9 cellular contexts compared by ENCODE assay signal in the genomic region with DNA sequence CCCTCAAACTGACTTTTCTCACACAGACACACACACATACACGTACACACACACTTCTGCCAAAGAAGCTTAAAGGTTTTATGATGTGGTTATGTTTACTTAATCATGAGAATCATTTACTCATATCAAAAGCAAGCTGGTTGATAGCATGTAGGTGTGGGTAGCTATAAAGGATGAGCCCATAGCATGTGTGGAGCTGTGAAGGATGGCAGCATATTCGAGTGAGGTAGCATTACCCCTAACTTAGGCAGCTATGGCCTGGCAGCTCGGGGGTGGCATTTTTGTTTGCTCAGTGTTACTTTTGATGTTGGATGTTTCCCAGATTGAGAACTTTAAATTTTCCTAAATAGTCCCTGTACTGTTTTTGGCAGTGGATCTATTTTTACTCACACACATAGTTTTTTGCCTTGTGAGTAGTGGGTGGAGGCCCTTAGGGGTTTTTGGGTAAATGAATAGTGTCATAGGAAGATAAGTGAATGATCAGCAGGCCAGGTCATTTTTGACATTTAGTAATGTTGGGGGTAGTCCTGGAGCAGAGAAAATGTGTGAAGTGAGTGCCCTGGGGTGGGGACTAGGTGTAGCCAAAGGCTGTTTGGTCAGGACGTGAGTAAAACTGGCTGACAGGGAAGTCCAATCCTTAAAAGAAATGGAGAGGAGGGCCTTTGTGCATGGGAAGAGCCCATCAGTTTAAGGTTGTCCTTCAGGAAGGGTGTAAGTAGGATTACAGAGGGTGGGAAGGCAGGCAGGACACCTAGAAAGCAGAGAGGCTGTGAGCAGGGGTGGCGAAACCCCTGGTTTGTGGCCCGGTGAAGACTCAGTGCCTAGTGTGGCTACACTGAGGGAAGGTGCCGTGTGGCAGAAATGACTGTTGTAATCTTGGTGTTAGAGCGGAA. TPM values are rescaled to one million over a fixed set of nuclear protein-coding genes. Genes with fewer than 3 reads are reported as not detected.
DNase-seq lines count a peak whose midpoint lies in the region; ATAC-seq and TF ChIP-seq lines count a peak whose summit lies in the region.
"Had no signal": no experiment of that assay in that cellular context is flagged by ENCODE, and none has a peak within 500 bp of the region (broad histone marks: within the 10 kb centered on the region; RNA-seq: fewer than 3 reads in every experiment).

No MANE protein-coding gene starts in this region.

- H3K27ac Mint-ChIP-seq in activated naive CD4-positive, alpha-beta T cell treated with anti-CD3 and anti-CD28 coated beads for 36 hours = no peak overlapping the region
- peak overlapping the region; percentile 71 for H3K27ac Mint-ChIP-seq in memory B cell

- H3K4me1 ChIP-seq in ascending aorta = peaks cover 17 to 47% of the 10 kb centered on the region in 2 donors
- peaks cover 0 to 77% (median 49%) of the 10 kb centered on the region in 4 donors for H3K4me1 ChIP-seq in tibial nerve

- H3K36me3 ChIP-seq in ascending aorta (peaks cover 4 to 15% of the 10 kb centered on the region in 2 donors), tibial nerve (peaks cover 0 to 32% (median 0%) of the 10 kb centered on the region in 3 donors)

- no peaks in the 10 kb centered on the region for H3K9me3 Mint-ChIP-seq in activated naive CD4-positive, alpha-beta T cell treated with anti-CD3 and anti-CD28 coated beads for 36 hours
- H3K9me3 Mint-ChIP-seq in memory B cell = no peaks in the 10 kb centered on the region

- TF ChIP-seq CTCF in ascending aorta (IDR thresholded peaks at IDR 0.05) = no peak
- TF ChIP-seq CTCF in tibial nerve (IDR thresholded peaks at IDR 0.05) = no peak
- TF ChIP-seq CTCF in GM10266 (IDR thresholded peaks at IDR 0.05; ENCODE audit: control insufficient read depth, insufficient read depth, low read depth, missing control alignments) = no peak

- H3K27me3 Mint-ChIP-seq in activated naive CD4-positive, alpha-beta T cell treated with anti-CD3 and anti-CD28 coated beads for 36 hours (ENCODE audit: low read depth) = no peaks in the 10 kb centered on the region
- no peaks in the 10 kb centered on the region for H3K27me3 Mint-ChIP-seq in memory B cell

- intact Hi-C loops in activated naive CD4-positive, alpha-beta T cell treated with anti-CD3 and anti-CD28 coated beads for 36 hours (cut with micrococcal nuclease) = no loop called here
- intact Hi-C loops in ascending aorta (cut with DNase I) = loop anchor here (2.0 kb wide), 2 partner anchors 19 to 523 kb away; partner anchors contain the start of gene FBXO7

- DNase-seq in activated naive CD4-positive, alpha-beta T cell treated with anti-CD3 and anti-CD28 coated beads for 36 hours = peak; percentile 35
- no peak for DNase-seq in activated naive CD4-positive, alpha-beta T cell treated with anti-CD3 and anti-CD28 coated beads, Interleukin-2, amount 50 U/mL, for 16 hours
- DNase-seq in ascending aorta (ENCODE audit: low spot score in 2 of 2) = no peak
- no peak for DNase-seq in memory B cell (ENCODE audit: low spot score in 2 of 2)
- DNase-seq in tibial nerve (ENCODE audit: low spot score in 2 of 2) = no peak
- DNase-seq in GM10266 (ENCODE audit: extremely low spot score) = no peak
- DNase-seq: COR-L47 had no signal

- ATAC-seq in memory B cell (ENCODE audit: low read depth) = no peak
- no peak for ATAC-seq in HG02884 (IDR thresholded peaks at IDR 0.05; ENCODE audit: unreplicated experiment)
- no peak for ATAC-seq in GM19463 (IDR thresholded peaks at IDR 0.05; ENCODE audit: unreplicated experiment)

- H3K4me3 Mint-ChIP-seq in activated naive CD4-positive, alpha-beta T cell treated with anti-CD3 and anti-CD28 coated beads for 36 hours = no peak overlapping the region
- H3K4me3 Mint-ChIP-seq in memory B cell = no peak overlapping the region

- WGBS in tibial nerve, 2 donors = 73 to 75% methylated on average over 8 of the region's 8 CpGs

- H3K9me3 ChIP-seq in ascending aorta = no peaks in the 10 kb centered on the region
- H3K9me3 ChIP-seq in tibial nerve = no peaks in the 10 kb centered on the region

- H3K4me1 Mint-ChIP-seq in activated naive CD4-positive, alpha-beta T cell treated with anti-CD3 and anti-CD28 coated beads for 36 hours (ENCODE audit: low read depth) = peaks cover 67% of the 10 kb centered on the region
- peaks cover 25% of the 10 kb centered on the region for H3K4me1 Mint-ChIP-seq in memory B cell

- TF ChIP-seq POLR2A in tibial nerve (IDR thresholded peaks at IDR 0.05) = no peak

- no peak for TF ChIP-seq EP300 in tibial nerve (IDR thresholded peaks at IDR 0.05)

- H3K27ac ChIP-seq in ascending aorta (peak overlapping the region; percentile 80 to 84), tibial nerve (peak overlapping the region in 3 of 4 donors; percentile 1 to 78 (median 68))

- H3K27me3 ChIP-seq in ascending aorta (no peaks in the 10 kb centered on the region), tibial nerve (no peaks in the 10 kb centered on the region)

- H3K36me3 Mint-ChIP-seq in activated naive CD4-positive, alpha-beta T cell treated with anti-CD3 and anti-CD28 coated beads for 36 hours (ENCODE audit: low read depth) = peaks cover 38% of the 10 kb centered on the region
- H3K36me3 Mint-ChIP-seq in memory B cell = peaks cover 9% of the 10 kb centered on the region

- H3K4me3 ChIP-seq in ascending aorta (peak overlapping the region; percentile 7 to 28), tibial nerve (no peak overlapping the region)

- CTCF ChIA-PET in activated naive CD4-positive, alpha-beta T cell treated with anti-CD3 and anti-CD28 coated beads for 36 hours (lab: Charles Lee) = interaction anchor here (0.5 to 2.6 kb wide), 7 partner anchors 10 to 286 kb away, joined by 3 to 13 read pairs (median 5); no protein-coding TSS in a partner anchor

RNA-seq across cellular contexts. Expression of gene YWHAH, which starts 7.1 kb away (rescaled TPM):
- total RNA-seq in activated naive CD4-positive, alpha-beta T cell treated with anti-CD3 and anti-CD28 coated beads for 36 hours = 100 to 1,000 TPM; 115 to 118 TPM
- total RNA-seq in ascending aorta (139 TPM), tibial nerve (100 to 1,000 TPM in 1 of 4 donors, 10 to 100 TPM in 3; 66.3 to 102 (median 98.0) TPM)

Comparison
In these comparisons a context has a peak if more than half of its experiments do, and no peak if none do; other contexts are left out.
1. H3K4me3 ChIP-seq: peak in ascending aorta (2 of 2); none in tibial nerve (0 of 4).